In genomic region chr13:39274926-39275325, GRCh38 we compare ENCODE assay signal across 26 cellular contexts.
"Had no signal": no experiment of that assay in that cellular context is flagged by ENCODE, and none has a peak within 500 bp of the region (broad histone marks: within the 10 kb centered on the region; RNA-seq: fewer than 3 reads in every experiment).

No MANE protein-coding gene starts in this region.

- H3K27me3 Mint-ChIP-seq: effector memory CD8-positive, alpha-beta T cell; natural killer cell treated with Interleukin-12 subunit alpha and Interleukin-12 subunit beta and Interleukin-15 and Interleukin-18, amount 100 ng/mL, for 72 hours; progenitor cell of endocrine pancreas; type B pancreatic cell had no signal

- H3K9me3 ChIP-seq: esophagus squamous epithelium, mucosa of descending colon, sigmoid colon, testis, tibial artery had no signal

- H3K4me3 Mint-ChIP-seq: effector memory CD8-positive, alpha-beta T cell; immature natural killer cell; mesothelial cell of epicardium; naive B cell; natural killer cell treated with Interleukin-12 subunit alpha and Interleukin-12 subunit beta and Interleukin-15 and Interleukin-18, amount 100 ng/mL, for 72 hours; stimulated activated effector memory CD8-positive, alpha-beta T cell treated with anti-CD3 and anti-CD28 coated beads, Interleukin-12 subunit alpha, Interleukin-12 subunit beta, amount 100 ng/mL, for 72 hours; type B pancreatic cell had no signal

- H3K9me3 Mint-ChIP-seq: naive B cell; stimulated activated effector memory CD8-positive, alpha-beta T cell treated with anti-CD3 and anti-CD28 coated beads, Interleukin-12 subunit alpha, Interleukin-12 subunit beta, amount 100 ng/mL, for 72 hours; type B pancreatic cell had no signal

- H3K27ac ChIP-seq: esophagus squamous epithelium, parathyroid adenoma, sigmoid colon, testis, tibial artery had no signal

- H3K9ac ChIP-seq: parathyroid adenoma had no signal

- ATAC-seq: effector memory CD8-positive, alpha-beta T cell; natural killer cell treated with Interleukin-12 subunit alpha and Interleukin-12 subunit beta and Interleukin-15 and Interleukin-18, amount 100 ng/mL, for 72 hours; stimulated activated effector memory CD8-positive, alpha-beta T cell treated with anti-CD3 and anti-CD28 coated beads, Interleukin-12 subunit alpha, Interleukin-12 subunit beta, amount 100 ng/mL, for 72 hours; stimulated activated naive CD8-positive, alpha-beta T cell treated with anti-CD3 and anti-CD28 coated beads, Interleukin-15, Interleukin-2, amounts not matched to agents 100 U/mL and 50 U/mL, for 24 hours had no signal

- H3K36me3 Mint-ChIP-seq: immature natural killer cell; mesothelial cell of epicardium; naive B cell; natural killer cell treated with Interleukin-12 subunit alpha and Interleukin-12 subunit beta and Interleukin-15 and Interleukin-18, amount 100 ng/mL, for 72 hours; stimulated activated effector memory CD8-positive, alpha-beta T cell treated with anti-CD3 and anti-CD28 coated beads, Interleukin-12 subunit alpha, Interleukin-12 subunit beta, amount 100 ng/mL, for 72 hours; type B pancreatic cell had no signal

- H3K4me1 Mint-ChIP-seq: immature natural killer cell; naive B cell; stimulated activated effector memory CD8-positive, alpha-beta T cell treated with anti-CD3 and anti-CD28 coated beads, Interleukin-12 subunit alpha, Interleukin-12 subunit beta, amount 100 ng/mL, for 72 hours had no signal

- DNase-seq: cortex of kidney; effector memory CD8-positive, alpha-beta T cell; erythroblast; esophagus squamous epithelium; foreskin melanocyte; glutamatergic neuron; hypothalamus; immature natural killer cell; islet precursor cell; kidney glomerular epithelial cell; mesenchymal stem cell; mucosa of descending colon; naive B cell; sigmoid colon; stimulated activated CD4-positive, alpha-beta T cell treated with anti-CD3 and anti-CD28 coated beads, Interleukin-2, amount 100 ng/mL, for 24 hours; stimulated activated CD4-positive, alpha-beta T cell treated with anti-CD3 and anti-CD28 coated beads, Interleukin-4, amount 100 ng/mL, for 24 hours; stimulated activated naive CD8-positive, alpha-beta T cell treated with anti-CD3 and anti-CD28 coated beads, Interleukin-15, Interleukin-2, amounts not matched to agents 100 U/mL and 50 U/mL, for 24 hours; substantia nigra; testis; tibial artery had no signal

- H3K4me3 ChIP-seq: esophagus squamous epithelium, mucosa of descending colon, sigmoid colon, testis, tibial artery had no signal

- H3K4me1 ChIP-seq: testis, tibial artery had no signal

- H3K27me3 ChIP-seq: esophagus squamous epithelium, sigmoid colon, testis, tibial artery had no signal

- H3K36me3 ChIP-seq: esophagus squamous epithelium, sigmoid colon, tibial artery had no signal

- H3K27ac Mint-ChIP-seq: effector memory CD8-positive, alpha-beta T cell; immature natural killer cell; mesothelial cell of epicardium; natural killer cell treated with Interleukin-12 subunit alpha and Interleukin-12 subunit beta and Interleukin-15 and Interleukin-18, amount 100 ng/mL, for 72 hours; progenitor cell of endocrine pancreas; stimulated activated effector memory CD8-positive, alpha-beta T cell treated with anti-CD3 and anti-CD28 coated beads, Interleukin-12 subunit alpha, Interleukin-12 subunit beta, amount 100 ng/mL, for 72 hours; type B pancreatic cell had no signal
